In the genomic region with DNA sequence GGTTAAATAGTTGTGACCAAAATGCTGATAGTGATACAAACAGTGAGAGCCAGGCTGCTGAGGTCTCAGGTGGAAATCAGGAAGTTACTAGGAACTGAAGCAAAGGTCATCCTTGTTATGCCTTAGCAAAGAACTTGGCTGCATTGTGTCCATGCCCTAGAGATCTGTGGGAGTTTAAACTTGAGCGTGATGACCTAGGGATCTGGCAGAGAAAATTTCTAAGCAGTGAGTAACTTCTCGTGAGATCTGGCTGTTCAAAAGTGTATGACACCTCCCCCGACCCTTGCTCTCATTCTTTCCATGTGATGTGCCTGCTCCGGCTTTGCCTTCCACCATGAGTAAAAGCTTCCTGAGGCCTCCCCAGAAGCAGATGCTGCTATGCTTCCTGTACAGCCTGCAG, we compare ENCODE assay signal across 19 cellular contexts.
"Had no signal": no experiment of that assay in that cellular context is flagged by ENCODE, and none has a peak within 500 bp of the region (broad histone marks: within the 10 kb centered on the region; RNA-seq: fewer than 3 reads in every experiment).

No MANE protein-coding gene starts in this region.

- H3K9me3 Mint-ChIP-seq: activated naive CD4-positive, alpha-beta T cell treated with anti-CD3 and anti-CD28 coated beads for 36 hours; activated naive CD8-positive, alpha-beta T cell treated with anti-CD3 and anti-CD28 coated beads, Interleukin-2, amount 50 U/mL, for 24 hours; activated T-helper 2 cell treated with anti-CD3 and anti-CD28 coated beads, Interferon-gamma antibody, Interleukin-2, Interleukin-4, amounts not matched to agents 10 μg/mL and 5 μg/mL and 100 μg/mL, durations not matched to agents 14 hours and 24 hours and 36 hours; immature natural killer cell; nephron progenitor cell; stimulated activated naive B cell treated with anti-CD40 and anti-IgM and Interleukin-4, amounts not matched to agents 10 μg/mL and 1 μg/mL and 100 μg/mL, for 72 hours had no signal

- H3K27ac Mint-ChIP-seq: activated naive CD4-positive, alpha-beta T cell treated with anti-CD3 and anti-CD28 coated beads for 36 hours; activated naive CD8-positive, alpha-beta T cell treated with anti-CD3 and anti-CD28 coated beads, Interleukin-2, amount 50 U/mL, for 24 hours; activated T-helper 2 cell treated with anti-CD3 and anti-CD28 coated beads, Interferon-gamma antibody, Interleukin-2, Interleukin-4, amounts not matched to agents 10 μg/mL and 5 μg/mL and 100 μg/mL, durations not matched to agents 14 hours and 24 hours and 36 hours; immature natural killer cell; nephron progenitor cell; stimulated activated naive B cell treated with anti-CD40 and anti-IgM and Interleukin-4, amounts not matched to agents 10 μg/mL and 1 μg/mL and 100 μg/mL, for 72 hours had no signal

- H3K4me3 Mint-ChIP-seq: activated naive CD4-positive, alpha-beta T cell treated with anti-CD3 and anti-CD28 coated beads for 36 hours; activated naive CD8-positive, alpha-beta T cell treated with anti-CD3 and anti-CD28 coated beads, Interleukin-2, amount 50 U/mL, for 24 hours; immature natural killer cell; nephron progenitor cell; stimulated activated naive B cell treated with anti-CD40 and anti-IgM and Interleukin-4, amounts not matched to agents 10 μg/mL and 1 μg/mL and 100 μg/mL, for 72 hours had no signal

- H3K4me1 Mint-ChIP-seq: nephron progenitor cell had no signal

- H3K4me3 ChIP-seq: ascending aorta, left lung, right atrium auricular region, tibial artery had no signal

- DNase-seq: activated CD4-positive, alpha-beta T cell treated with anti-CD3 and anti-CD28 coated beads, Interleukin-2, amount 50 U/mL, for 1 hour; activated naive CD8-positive, alpha-beta T cell treated with anti-CD3 and anti-CD28 coated beads, Interleukin-2, amount 50 U/mL, for 24 hours; activated T-cell treated with anti-CD3 and anti-CD28 coated beads, Interleukin-2, amount 50 U/mL, for 1 hour; immature natural killer cell; left lung; nephron progenitor cell; occipital lobe; stimulated activated CD4-positive, alpha-beta T cell treated with anti-CD3 and anti-CD28 coated beads, Interleukin-15, amount 100 ng/mL, for 24 hours; stimulated activated CD4-positive, alpha-beta T cell treated with anti-CD3 and anti-CD28 coated beads, Interleukin-4, amount 100 ng/mL, for 1 hour; stimulated activated naive B cell treated with anti-CD40 and anti-IgM and Interleukin-4, amounts not matched to agents 10 μg/mL and 1 μg/mL and 100 μg/mL, for 72 hours; SW 1271; tibial artery had no signal

- H3K27ac ChIP-seq: ascending aorta, left lung, right atrium auricular region, tibial artery had no signal

- H3K27me3 Mint-ChIP-seq: activated naive CD8-positive, alpha-beta T cell treated with anti-CD3 and anti-CD28 coated beads, Interleukin-2, amount 50 U/mL, for 24 hours; stimulated activated naive B cell treated with anti-CD40 and anti-IgM and Interleukin-4, amounts not matched to agents 10 μg/mL and 1 μg/mL and 100 μg/mL, for 72 hours had no signal

- H3K36me3 ChIP-seq: ascending aorta, left lung, right atrium auricular region, tibial artery had no signal

- FAIRE-seq: bronchial epithelial cell, endometrium, TTC549 had no signal

- H3K27me3 ChIP-seq: ascending aorta, left lung, right atrium auricular region, tibial artery had no signal

- H3K4me1 ChIP-seq: left lung had no signal

- ATAC-seq: activated naive CD8-positive, alpha-beta T cell treated with anti-CD3 and anti-CD28 coated beads, Interleukin-2, amount 50 U/mL, for 24 hours; left lung; stimulated activated naive B cell treated with anti-CD40 and anti-IgM and Interleukin-4, amounts not matched to agents 10 μg/mL and 1 μg/mL and 100 μg/mL, for 72 hours had no signal

- H3K9me3 ChIP-seq: ascending aorta, left lung, right atrium auricular region, tibial artery had no signal
